ENCODE assay signal across 9 cellular contexts in the genomic region with DNA sequence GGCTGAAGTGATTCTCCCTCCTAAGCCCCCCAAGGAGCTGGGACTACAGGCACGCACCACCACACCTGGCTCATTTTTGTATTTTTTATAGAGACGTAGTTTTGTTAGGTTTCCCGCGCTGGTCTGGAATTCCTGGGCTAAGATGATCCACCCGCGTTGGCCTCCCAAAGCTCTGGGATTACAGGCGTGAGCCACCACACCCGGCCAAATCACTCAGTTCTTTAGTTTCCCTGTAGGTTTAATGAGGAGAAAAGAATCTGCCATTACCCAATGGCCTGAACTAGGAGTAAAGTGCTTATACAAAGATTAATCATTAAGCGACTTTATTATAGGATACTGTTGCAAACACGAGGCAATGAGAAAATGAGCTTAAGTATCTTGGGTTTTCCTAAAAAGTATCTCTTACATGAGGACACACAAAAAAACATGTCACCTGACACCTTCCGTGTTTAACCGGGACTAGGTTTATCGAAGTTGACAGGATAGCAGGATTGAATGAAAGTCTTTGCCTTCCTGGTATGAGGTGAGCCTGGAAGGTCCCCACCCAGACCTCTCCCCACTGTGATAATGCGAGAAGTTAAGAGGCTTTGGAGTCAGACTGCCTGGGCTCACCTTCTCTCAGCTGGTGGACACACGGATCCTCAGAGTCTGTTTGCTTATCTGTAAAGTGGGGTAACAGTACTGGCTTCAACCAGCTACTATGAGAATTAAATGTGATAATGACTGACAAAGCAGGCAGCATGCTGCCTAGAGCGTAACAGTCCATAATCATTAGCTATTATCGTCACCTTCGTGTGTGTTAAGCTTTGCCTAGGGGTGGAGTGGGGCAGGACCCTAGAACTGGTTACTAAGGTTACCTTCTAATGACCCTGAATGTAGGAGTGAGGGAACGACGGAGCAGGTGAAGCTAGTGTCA.
DNase-seq lines count a peak whose midpoint lies in the region; ATAC-seq and TF ChIP-seq lines count a peak whose summit lies in the region.
"Had no signal": no experiment of that assay in that cellular context is flagged by ENCODE, and none has a peak within 500 bp of the region (broad histone marks: within the 10 kb centered on the region; RNA-seq: fewer than 3 reads in every experiment).

No MANE protein-coding gene starts in this region.

- H3K4me1 ChIP-seq in rectal smooth muscle tissue (ENCODE audit: control insufficient read depth, insufficient read depth, low read length) = peaks cover 6% of the 10 kb centered on the region

- H3K36me3 Mint-ChIP-seq in T-helper 2 cell treated with Interferon-gamma antibody and Interleukin-4, amounts not matched to agents 5 μg/mL and 100 μg/mL, for 36 hours (ENCODE audit: low read depth) = peaks cover 21% of the 10 kb centered on the region

- H3K4me1 Mint-ChIP-seq in T-helper 2 cell treated with Interferon-gamma antibody and Interleukin-4, amounts not matched to agents 5 μg/mL and 100 μg/mL, for 36 hours (ENCODE audit: low read depth) = peaks cover 60% of the 10 kb centered on the region

- H3K27ac Mint-ChIP-seq in T-helper 2 cell treated with Interferon-gamma antibody and Interleukin-4, amounts not matched to agents 5 μg/mL and 100 μg/mL, for 36 hours = peak overlapping the region; percentile 99

- H3K4me3 ChIP-seq in fibroblast of mammary gland (ENCODE audit: control insufficient read depth, low read depth, low read length) = peak overlapping the region; percentile 68
- peak overlapping the region; percentile 90 for H3K4me3 ChIP-seq in rectal smooth muscle tissue (ENCODE audit: low read length)

- peak overlapping the region; percentile 8 for H3K9ac ChIP-seq in rectal smooth muscle tissue (ENCODE audit: low read length)

- peak; percentile 5 for DNase-seq in EL
- DNase-seq in T-helper 2 cell treated with Interferon-gamma antibody and Interleukin-4, amounts not matched to agents 5 μg/mL and 100 μg/mL, for 36 hours (ENCODE audit: low spot score) = no peak
- no peak for DNase-seq in fibroblast of mammary gland (ENCODE audit: low read depth)
- DNase-seq in NCI-H2196 treated with DMSO at 0.1 percent for 48 hours (lab: John Stamatoyannopoulos, UW; ENCODE audit: unreplicated experiment) = no peak
- no peak for DNase-seq in NCI-H345 (lab: John Stamatoyannopoulos, UW)
- DNase-seq: stimulated activated naive CD4-positive, alpha-beta T cell treated with Interleukin-2 at 50 U/mL for 16 hours had no signal

- peaks cover 7% of the 10 kb centered on the region for H3K9me3 Mint-ChIP-seq in T-helper 2 cell treated with Interferon-gamma antibody and Interleukin-4, amounts not matched to agents 5 μg/mL and 100 μg/mL, for 36 hours

- H3K27me3 ChIP-seq in rectal smooth muscle tissue (ENCODE audit: control insufficient read depth, insufficient read depth, low read length) = no peaks in the 10 kb centered on the region

- H3K27me3 Mint-ChIP-seq in T-helper 2 cell treated with Interferon-gamma antibody and Interleukin-4, amounts not matched to agents 5 μg/mL and 100 μg/mL, for 36 hours (ENCODE audit: low read depth) = peaks cover 5% of the 10 kb centered on the region

- H3K4me3 Mint-ChIP-seq in T-helper 2 cell treated with Interferon-gamma antibody and Interleukin-4, amounts not matched to agents 5 μg/mL and 100 μg/mL, for 36 hours = peak overlapping the region; percentile 93

- no peak for ATAC-seq in GM21737 (IDR thresholded peaks at IDR 0.05; ENCODE audit: unreplicated experiment)
- ATAC-seq in GM21526 (IDR thresholded peaks at IDR 0.05; ENCODE audit: low FRiP score, unreplicated experiment) = no peak

- peak overlapping the region; percentile 100 for H3K27ac ChIP-seq in rectal smooth muscle tissue (ENCODE audit: low read depth, low read length)

- no peaks in the 10 kb centered on the region for H3K36me3 ChIP-seq in rectal smooth muscle tissue (ENCODE audit: control insufficient read depth, insufficient read depth, low read length)

- no peak for TF ChIP-seq CTCF in fibroblast of mammary gland (conservative IDR thresholded peaks at IDR 0.05; ENCODE audit: control insufficient read depth, insufficient read depth, low read depth, low read length)
